Comparison of ENCODE assay signal across 1 cellular context in genomic region chr14:50123062-50123461, GRCh38.
TF ChIP-seq lines count a peak whose summit lies in the region.

No MANE protein-coding gene starts in this region.

TF ChIP-seq in HEK293, 187 proteins besides CTCF, POLR2A, EP300 and RAD21 (continued from another document):
- no peak for TF ChIP-seq ZSCAN4 (tag by site-specific recombination; IDR thresholded peaks at IDR 0.05)
- no peak for TF ChIP-seq ZNF548 (tag by site-specific recombination; IDR thresholded peaks at IDR 0.05)
- TF ChIP-seq ZBTB26 (tag by site-specific recombination; optimal IDR thresholded peaks at IDR 0.05), result no peak
- no peak for TF ChIP-seq ZBTB10 (tag by site-specific recombination; IDR thresholded peaks at IDR 0.05)
- TF ChIP-seq, protein P1, sequence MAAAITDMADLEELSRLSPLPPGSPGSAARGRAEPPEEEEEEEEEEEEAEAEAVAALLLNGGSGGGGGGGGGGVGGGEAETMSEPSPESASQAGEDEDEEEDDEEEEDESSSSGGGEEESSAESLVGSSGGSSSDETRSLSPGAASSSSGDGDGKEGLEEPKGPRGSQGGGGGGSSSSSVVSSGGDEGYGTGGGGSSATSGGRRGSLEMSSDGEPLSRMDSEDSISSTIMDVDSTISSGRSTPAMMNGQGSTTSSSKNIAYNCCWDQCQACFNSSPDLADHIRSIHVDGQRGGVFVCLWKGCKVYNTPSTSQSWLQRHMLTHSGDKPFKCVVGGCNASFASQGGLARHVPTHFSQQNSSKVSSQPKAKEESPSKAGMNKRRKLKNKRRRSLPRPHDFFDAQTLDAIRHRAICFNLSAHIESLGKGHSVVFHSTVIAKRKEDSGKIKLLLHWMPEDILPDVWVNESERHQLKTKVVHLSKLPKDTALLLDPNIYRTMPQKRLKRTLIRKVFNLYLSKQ (tag by site-specific recombination; IDR thresholded peaks at IDR 0.05; ENCODE audit: borderline replicate concordance), result no peak
